In the genomic region with DNA sequence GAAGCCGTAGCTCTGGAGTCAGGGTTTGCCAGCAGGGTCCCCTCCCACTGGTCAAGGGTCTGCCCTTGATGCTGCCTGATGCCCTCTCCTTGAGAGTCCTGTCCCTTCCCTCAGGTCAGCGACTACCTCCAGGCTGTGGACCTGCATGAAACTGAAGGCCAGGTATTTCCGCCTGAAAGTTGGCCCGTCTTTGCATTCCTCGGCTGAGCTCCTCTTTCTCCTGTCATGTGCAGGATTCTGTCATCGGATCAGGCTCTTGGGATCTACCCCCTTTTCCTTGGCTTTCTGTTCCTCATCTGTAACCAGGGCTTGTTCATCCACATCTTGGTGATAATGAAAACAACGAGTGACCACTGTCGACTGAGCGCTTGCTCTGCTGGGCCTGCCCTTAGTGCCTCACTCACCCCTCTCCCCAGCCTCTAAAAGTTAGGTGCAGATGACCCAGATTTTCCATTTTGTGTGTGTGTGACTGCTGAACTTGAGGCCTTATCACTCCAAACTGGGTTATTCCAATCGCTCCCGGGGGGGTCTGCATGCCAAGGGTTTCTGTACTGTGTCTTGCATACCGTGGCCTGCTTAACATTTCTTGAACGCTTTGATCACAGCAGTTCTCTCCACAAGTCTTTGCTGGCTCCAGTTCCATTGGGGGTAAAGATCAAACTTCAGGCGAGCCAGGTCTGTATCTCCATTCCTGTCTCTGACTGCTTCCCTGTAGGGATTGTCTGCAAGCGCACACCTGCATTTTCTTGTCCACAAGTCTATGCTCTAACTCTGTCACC, we compare ENCODE assay signal across 18 cellular contexts.
DNase-seq lines count a peak whose midpoint lies in the region; ATAC-seq and TF ChIP-seq lines count a peak whose summit lies in the region.
"Had no signal": no experiment of that assay in that cellular context is flagged by ENCODE, and none has a peak within 500 bp of the region (broad histone marks: within the 10 kb centered on the region; RNA-seq: fewer than 3 reads in every experiment).

No MANE protein-coding gene starts in this region.

- TF ChIP-seq CTCF in HEK293 (tag by site-specific recombination; IDR thresholded peaks at IDR 0.05): no peak
- TF ChIP-seq CTCF in brain (conservative IDR thresholded peaks at IDR 0.05): no peak
- TF ChIP-seq CTCF in sigmoid colon (IDR thresholded peaks at IDR 0.05): no peak
- TF ChIP-seq CTCF in ovary (IDR thresholded peaks at IDR 0.05): no peak

- H3K4me1 Mint-ChIP-seq in brain: peaks cover 65% of the 10 kb centered on the region

- peaks cover 8% of the 10 kb centered on the region for H3K36me3 Mint-ChIP-seq in brain

- H3K36me3 ChIP-seq in HEK293 (ENCODE audit: control insufficient read depth in 2 of 2, insufficient read depth in 1 of 2, low read length in 2 of 2): no peaks in the 10 kb centered on the region
- H3K36me3 ChIP-seq in sigmoid colon: no peaks in the 10 kb centered on the region
- H3K36me3 ChIP-seq in ovary: no peaks in the 10 kb centered on the region

- H3K4me3 ChIP-seq in HEK293 (ENCODE audit: low read depth, low read length) (no peak overlapping the region), sigmoid colon (no peak overlapping the region), ovary (no peak overlapping the region)
- H3K4me3 ChIP-seq: PC-9 had no signal

- POLR2A ChIA-PET in HEK293 (lab: Yijun Ruan, JAX): no interaction called here

- no peaks in the 10 kb centered on the region for H3K27me3 Mint-ChIP-seq in brain
- H3K27me3 Mint-ChIP-seq: CD4-positive, CD25-positive, alpha-beta regulatory T cell had no signal

- H3K27me3 ChIP-seq in sigmoid colon (no peaks in the 10 kb centered on the region), ovary (no peaks in the 10 kb centered on the region)

- peak overlapping the region; percentile 7 to 62 (median 23) for H3K27ac Mint-ChIP-seq in brain
- H3K27ac Mint-ChIP-seq: CD4-positive, CD25-positive, alpha-beta regulatory T cell had no signal

- ATAC-seq in GM21737 (IDR thresholded peaks at IDR 0.05; ENCODE audit: unreplicated experiment): no peak

- TF ChIP-seq POLR2A in sigmoid colon (IDR thresholded peaks at IDR 0.05): no peak
- no peak for TF ChIP-seq POLR2A in ovary (IDR thresholded peaks at IDR 0.05)

- H3K9me3 Mint-ChIP-seq in brain: no peaks in the 10 kb centered on the region
- H3K9me3 Mint-ChIP-seq: CD4-positive, CD25-positive, alpha-beta regulatory T cell had no signal

- DNase-seq in left kidney (ENCODE audit: low read depth, low spot score) (peak; percentile 35), sigmoid colon (peak; percentile 50), NCI-H524 (lab: John Stamatoyannopoulos, UW) (no peak), ovary (no peak), NCI-H345 treated with DMSO at 0.1 percent for 48 hours (lab: John Stamatoyannopoulos, UW; ENCODE audit: unreplicated experiment) (no peak)
- DNase-seq: AML-193; CD4-positive, CD25-positive, alpha-beta regulatory T cell; GF-D8; KBM-7; NCI-H146; NCI-H226; NCI-H69; NK-92 treated with Interleukin-12 subunit alpha and Interleukin-12 subunit beta, amount 100 ng/mL, for 24 hours; PC-9 had no signal

- H3K4me3 Mint-ChIP-seq in brain: no peak overlapping the region
- H3K4me3 Mint-ChIP-seq: CD4-positive, CD25-positive, alpha-beta regulatory T cell had no signal

- H3K27ac ChIP-seq in HEK293 (ENCODE audit: extremely low read depth, low read depth, low read length) (no peak overlapping the region), sigmoid colon (peak overlapping the region in 3 of 4 donors; percentile 13 to 69 (median 67)), ovary (no peak overlapping the region)
- H3K27ac ChIP-seq: HL-60, PC-9 had no signal

- CTCF ChIA-PET in HEK293 (lab: Yijun Ruan, JAX): interaction anchor here (0.8 to 1.7 kb wide), 2 partner anchors 37 to 43 kb away, joined by 4 to 5 read pairs; no protein-coding TSS in a partner anchor

- TF ChIP-seq EP300 in sigmoid colon (IDR thresholded peaks at IDR 0.05) (no peak), ovary (IDR thresholded peaks at IDR 0.05) (no peak)

- intact Hi-C loops in sigmoid colon (cut with DNase I): no loop called here
- intact Hi-C loops in ovary (cut with DNase I): no loop called here

- no peaks in the 10 kb centered on the region for H3K4me1 ChIP-seq in HEK293 (ENCODE audit: control insufficient read depth, insufficient read depth, low read length)
- peaks cover 0 to 69% (median 50%) of the 10 kb centered on the region in 4 donors for H3K4me1 ChIP-seq in sigmoid colon
- no peaks in the 10 kb centered on the region for H3K4me1 ChIP-seq in ovary (ENCODE audit: insufficient read depth)

- 91 to 95% methylated on average over 15 of the region's 15 CpGs for WGBS in sigmoid colon, 2 donors
- WGBS in ovary, 3 donors: 87 to 88% (median 88%) methylated on average over 15 of the region's 15 CpGs

- H3K9me3 ChIP-seq in HEK293 (ENCODE audit: control insufficient read depth, insufficient read depth, low read depth, low read length): no peaks in the 10 kb centered on the region
- H3K9me3 ChIP-seq in sigmoid colon: no peaks in the 10 kb centered on the region
- no peaks in the 10 kb centered on the region for H3K9me3 ChIP-seq in ovary

TF ChIP-seq in HEK293, 187 proteins besides CTCF, POLR2A, EP300 and RAD21:
- TF ChIP-seq, protein P1, sequence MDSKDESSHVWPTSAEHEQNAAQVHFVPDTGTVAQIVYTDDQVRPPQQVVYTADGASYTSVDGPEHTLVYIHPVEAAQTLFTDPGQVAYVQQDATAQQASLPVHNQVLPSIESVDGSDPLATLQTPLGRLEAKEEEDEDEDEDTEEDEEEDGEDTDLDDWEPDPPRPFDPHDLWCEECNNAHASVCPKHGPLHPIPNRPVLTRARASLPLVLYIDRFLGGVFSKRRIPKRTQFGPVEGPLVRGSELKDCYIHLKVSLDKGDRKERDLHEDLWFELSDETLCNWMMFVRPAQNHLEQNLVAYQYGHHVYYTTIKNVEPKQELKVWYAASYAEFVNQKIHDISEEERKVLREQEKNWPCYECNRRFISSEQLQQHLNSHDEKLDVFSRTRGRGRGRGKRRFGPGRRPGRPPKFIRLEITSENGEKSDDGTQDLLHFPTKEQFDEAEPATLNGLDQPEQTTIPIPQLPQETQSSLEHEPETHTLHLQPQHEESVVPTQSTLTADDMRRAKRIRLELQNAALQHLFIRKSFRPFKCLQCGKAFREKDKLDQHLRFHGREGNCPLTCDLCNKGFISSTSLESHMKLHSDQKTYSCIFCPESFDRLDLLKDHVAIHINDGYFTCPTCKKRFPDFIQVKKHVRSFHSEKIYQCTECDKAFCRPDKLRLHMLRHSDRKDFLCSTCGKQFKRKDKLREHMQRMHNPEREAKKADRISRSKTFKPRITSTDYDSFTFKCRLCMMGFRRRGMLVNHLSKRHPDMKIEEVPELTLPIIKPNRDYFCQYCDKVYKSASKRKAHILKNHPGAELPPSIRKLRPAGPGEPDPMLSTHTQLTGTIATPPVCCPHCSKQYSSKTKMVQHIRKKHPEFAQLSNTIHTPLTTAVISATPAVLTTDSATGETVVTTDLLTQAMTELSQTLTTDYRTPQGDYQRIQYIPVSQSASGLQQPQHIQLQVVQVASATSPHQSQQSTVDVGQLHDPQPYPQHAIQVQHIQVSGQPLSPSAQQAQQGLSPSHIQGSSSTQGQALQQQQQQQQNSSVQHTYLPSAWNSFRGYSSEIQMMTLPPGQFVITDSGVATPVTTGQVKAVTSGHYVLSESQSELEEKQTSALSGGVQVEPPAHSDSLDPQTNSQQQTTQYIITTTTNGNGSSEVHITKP (tag by site-specific recombination; IDR thresholded peaks at IDR 0.05): peak; percentile 34; the same call in 1 of the 2 replicates
- TF ChIP-seq ZNF571 (tag by site-specific recombination; IDR thresholded peaks at IDR 0.05): no peak

Comparison
In these comparisons a context has a peak if more than half of its experiments do, and no peak if none do; other contexts are left out.
1. H3K27ac ChIP-seq: peak in sigmoid colon (3 of 4); none in HEK293 (single experiment) and ovary (0 of 2).
2. DNase-seq: peak in left kidney (single experiment) and sigmoid colon (single experiment); none in NCI-H524 (0 of 2), ovary (0 of 5) and NCI-H345 treated with DMSO at 0.1 percent for 48 hours (single experiment).